Comparison of ENCODE assay signal across 17 cellular contexts in the genomic region with DNA sequence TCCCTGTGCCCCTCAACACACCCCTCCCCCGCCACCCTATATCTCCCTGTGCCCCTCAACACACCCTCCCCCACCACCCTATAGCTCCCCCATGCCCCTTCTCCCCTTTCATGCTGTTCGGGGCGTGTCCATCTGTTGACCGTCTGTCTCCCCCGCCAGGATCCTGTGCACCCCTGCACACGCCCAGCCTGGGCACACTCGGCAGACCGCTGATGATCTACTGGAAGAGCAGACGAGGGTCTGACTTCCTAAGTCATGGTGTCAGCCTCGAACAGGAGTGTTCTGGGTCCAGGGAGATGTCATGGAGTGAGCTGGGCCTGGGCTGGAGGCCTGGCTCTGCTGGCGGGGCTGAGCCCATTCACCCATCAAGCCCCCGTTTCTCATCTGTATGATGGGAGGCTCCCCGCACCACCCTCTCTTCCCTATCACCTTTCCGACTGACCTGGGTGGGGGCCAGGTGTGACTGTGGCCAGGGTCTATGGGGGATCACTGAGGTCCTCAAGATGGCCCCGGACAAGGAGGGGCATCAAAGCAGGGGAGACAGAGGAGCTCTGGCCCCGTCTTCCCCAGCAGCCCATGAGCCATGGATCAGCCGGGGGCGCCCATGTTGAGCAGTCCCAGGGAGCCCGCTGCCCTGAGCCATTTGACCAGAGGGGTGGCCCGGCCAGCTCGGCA. TPM values are rescaled to one million over a fixed set of nuclear protein-coding genes. Genes with fewer than 3 reads are reported as not detected.
A peak's percentile ranks its signal among the peaks of the same experiment; 100 is the strongest.
DNase-seq lines count a peak whose midpoint lies in the region; ATAC-seq, FAIRE-seq and TF ChIP-seq lines count a peak whose summit lies in the region.
"Had no signal": no experiment of that assay in that cellular context is flagged by ENCODE, and none has a peak within 500 bp of the region (broad histone marks: within the 10 kb centered on the region; RNA-seq: fewer than 3 reads in every experiment).

No MANE protein-coding gene starts in this region.

- dilution Hi-C loops in keratinocyte (cut with MboI; ENCODE audit: extremely low pct_ligation_motif_present, low sequenced_read_pairs): no loop called here

- peaks cover 13% of the 10 kb centered on the region for H3K9me3 Mint-ChIP-seq in activated T-helper 17 cell treated with anti-CD3 and anti-CD28 coated beads, Interleukin-2, amount 50 U/mL, for 72 hours

- DNase-seq in RWPE2 (ENCODE audit: low spot score) (no peak), keratinocyte (ENCODE audit: low read depth, low spot score) (no peak), sciatic nerve (ENCODE audit: low spot score) (peak; percentile 47), NCI-H2081 treated with DMSO at 0.1 percent for 48 hours (lab: John Stamatoyannopoulos, UW) (no peak), HPDE6-E6E7 (ENCODE audit: extremely low spot score) (no peak)
- DNase-seq: foreskin melanocyte; GDM1; NCI-H1105 treated with DMSO at 0.1 percent for 48 hours; NCI-H446 treated with DMSO at 0.1 percent for 48 hours; stimulated activated CD4-positive, alpha-beta T cell treated with anti-CD3 and anti-CD28 coated beads, Interleukin-2, amount 100 ng/mL, for 48 hours had no signal

- H3K9me3 ChIP-seq in BLaER1: no peaks in the 10 kb centered on the region
- no peaks in the 10 kb centered on the region for H3K9me3 ChIP-seq in RWPE2 (ENCODE audit: severe bottlenecking)
- no peaks in the 10 kb centered on the region for H3K9me3 ChIP-seq in keratinocyte (ENCODE audit: control insufficient read depth, low read depth, low read length)

- ATAC-seq in RWPE2 (ENCODE audit: low read depth): no peak
- peak; percentile 16 for ATAC-seq in sciatic nerve
- ATAC-seq in activated T-helper 17 cell treated with anti-CD3 and anti-CD28 coated beads, Interleukin-2, amount 50 U/mL, for 72 hours (replicated peaks): no peak
- ATAC-seq in GM19023 (IDR thresholded peaks at IDR 0.05; ENCODE audit: unreplicated experiment): no peak
- ATAC-seq: left colon; stimulated activated effector memory CD8-positive, alpha-beta T cell treated with anti-CD3 and anti-CD28 coated beads, Interleukin-12 subunit alpha, Interleukin-12 subunit beta, amount 100 ng/mL, for 72 hours had no signal

- H3K27me3 Mint-ChIP-seq in activated T-helper 17 cell treated with anti-CD3 and anti-CD28 coated beads, Interleukin-2, amount 50 U/mL, for 72 hours: no peaks in the 10 kb centered on the region

- FAIRE-seq in keratinocyte (lab: Jason Lieb, UNC): no peak
- FAIRE-seq: RCC 7860 had no signal

- H3K4me2 ChIP-seq in BLaER1: peak overlapping the region; percentile 91
- H3K4me2 ChIP-seq in keratinocyte (ENCODE audit: control insufficient read depth, extremely low read depth, insufficient read depth, low read depth, low read length): peak overlapping the region; percentile 2

- H3K4me1 Mint-ChIP-seq in activated T-helper 17 cell treated with anti-CD3 and anti-CD28 coated beads, Interleukin-2, amount 50 U/mL, for 72 hours: peaks cover 15% of the 10 kb centered on the region

- H4K20me1 ChIP-seq in BLaER1 (no peaks in the 10 kb centered on the region), keratinocyte (ENCODE audit: control insufficient read depth, extremely low read depth, insufficient read depth, low read length) (no peaks in the 10 kb centered on the region)

- no peaks in the 10 kb centered on the region for H3K36me3 Mint-ChIP-seq in activated T-helper 17 cell treated with anti-CD3 and anti-CD28 coated beads, Interleukin-2, amount 50 U/mL, for 72 hours (ENCODE audit: low read depth)

- no peaks in the 10 kb centered on the region for H3K9me1 ChIP-seq in keratinocyte (ENCODE audit: control insufficient read depth, extremely low read depth, insufficient read depth, low read length)

- H2AFZ ChIP-seq in keratinocyte (ENCODE audit: control insufficient read depth, low read length): peak overlapping the region; percentile 41

- H3K36me3 ChIP-seq in BLaER1 (no peaks in the 10 kb centered on the region), RWPE2 (ENCODE audit: low read depth) (no peaks in the 10 kb centered on the region), keratinocyte (ENCODE audit: control insufficient read depth in 2 of 2, extremely low read depth in 1 of 2, insufficient read depth in 2 of 2, low read length in 2 of 2) (no peaks in the 10 kb centered on the region)

- H3K4me3 Mint-ChIP-seq in activated T-helper 17 cell treated with anti-CD3 and anti-CD28 coated beads, Interleukin-2, amount 50 U/mL, for 72 hours: no peak overlapping the region
- H3K4me3 Mint-ChIP-seq: dendritic cell treated with granulocyte-macrophage colony-stimulating factor and Interleukin-4, amounts not matched to agents 40 ng/mL and 50 ng/mL, for 4 days; stimulated activated effector memory CD8-positive, alpha-beta T cell treated with anti-CD3 and anti-CD28 coated beads, Interleukin-12 subunit alpha, Interleukin-12 subunit beta, amount 100 ng/mL, for 72 hours had no signal

- H3K27ac ChIP-seq in BLaER1: peak overlapping the region; percentile 83
- H3K27ac ChIP-seq in RWPE2 (ENCODE audit: poor library complexity, severe bottlenecking): peak overlapping the region; percentile 76
- H3K27ac ChIP-seq in keratinocyte (ENCODE audit: control insufficient read depth, insufficient read depth, low read length): peak overlapping the region; percentile 33

- H3K27ac Mint-ChIP-seq in activated T-helper 17 cell treated with anti-CD3 and anti-CD28 coated beads, Interleukin-2, amount 50 U/mL, for 72 hours: no peak overlapping the region
- H3K27ac Mint-ChIP-seq: dendritic cell treated with granulocyte-macrophage colony-stimulating factor and Interleukin-4, amounts not matched to agents 40 ng/mL and 50 ng/mL, for 4 days; stimulated activated effector memory CD8-positive, alpha-beta T cell treated with anti-CD3 and anti-CD28 coated beads, Interleukin-12 subunit alpha, Interleukin-12 subunit beta, amount 100 ng/mL, for 72 hours had no signal

- no peaks in the 10 kb centered on the region for H3K27me3 ChIP-seq in BLaER1
- H3K27me3 ChIP-seq in RWPE2 (ENCODE audit: insufficient read depth, poor library complexity, severe bottlenecking): no peaks in the 10 kb centered on the region
- H3K27me3 ChIP-seq in keratinocyte (ENCODE audit: control insufficient read depth, extremely low read depth, insufficient read depth, low read length): no peaks in the 10 kb centered on the region

- no peaks in the 10 kb centered on the region for H3K79me2 ChIP-seq in keratinocyte (ENCODE audit: control insufficient read depth, insufficient read depth, low read length)

- TF ChIP-seq CTCF in RWPE2 (IDR thresholded peaks at IDR 0.05; ENCODE audit: poor library complexity, severe bottlenecking) (no peak), keratinocyte (optimal IDR thresholded peaks at IDR 0.05 in 1 of 3, IDR thresholded peaks at IDR 0.05 in 1 of 3, conservative IDR thresholded peaks at IDR 0.05 in 1 of 3; ENCODE audit: extremely low read depth in 1 of 3, insufficient read depth in 2 of 3, low read length in 3 of 3) (no peak)

- H3K4me3 ChIP-seq in BLaER1 (no peak overlapping the region; the same call in 1 of the 2 replicates), RWPE2 (ENCODE audit: severe bottlenecking) (no peak overlapping the region), keratinocyte (ENCODE audit: control insufficient read depth in 2 of 3, extremely low read depth in 1 of 3, insufficient read depth in 2 of 3, low read depth in 1 of 3, low read length in 3 of 3) (no peak overlapping the region)

- peak overlapping the region; percentile 63 for H3K9ac ChIP-seq in BLaER1
- peak overlapping the region; percentile 48 for H3K9ac ChIP-seq in keratinocyte (ENCODE audit: control insufficient read depth, extremely low read depth, insufficient read depth, low read length)

- H3K4me1 ChIP-seq in BLaER1 (peaks cover 38% of the 10 kb centered on the region), RWPE2 (ENCODE audit: insufficient read depth, poor library complexity, severe bottlenecking) (peaks cover 12% of the 10 kb centered on the region), keratinocyte (ENCODE audit: control insufficient read depth, extremely low read depth, insufficient read depth, low read length) (peaks cover 14% of the 10 kb centered on the region)

- intact Hi-C loops in sciatic nerve (cut with DNase I): loop anchor here (5.0 kb wide), 1 partner anchor 1581 kb away; no protein-coding TSS in a partner anchor

RNA-seq across cellular contexts. Expression of a gene that starts 48.3 kb away (rescaled TPM):
- 12.4 to 22.6 TPM (median 14.8 TPM) in 3 replicates for polyA plus RNA-seq in keratinocyte
- polyA plus RNA-seq in keratinocyte (2011; ENCODE audit: low read depth): 10.9 TPM
- 9.2 and 13.0 TPM in 2 replicates for polyA plus RNA-seq in keratinocyte (2011; cell fraction: cytosol; rRNA removed)
- polyA plus RNA-seq in keratinocyte (2011; cell fraction: nucleus; rRNA removed): 23.9 and 25.3 TPM in 2 replicates
- polyA plus RNA-seq in keratinocyte (2012; ENCODE audit: low replicate concordance): 13.5 and 21.9 TPM in 2 replicates
- 36.1 to 45.4 TPM (median 43.7 TPM) in 3 replicates for polyA minus RNA-seq in keratinocyte
- 110 TPM for polyA minus RNA-seq in keratinocyte (2011; cell fraction: cytosol; rRNA and poly(A)+ RNA removed)
- polyA minus RNA-seq in keratinocyte (2011; cell fraction: nucleus; rRNA and poly(A)+ RNA removed): 26.0 and 30.8 TPM in 2 replicates
- total RNA-seq in sciatic nerve: 36.5 TPM
- total RNA-seq in activated T-helper 17 cell treated with anti-CD3 and anti-CD28 coated beads, Interleukin-2, amount 50 U/mL, for 72 hours: 10 to 100 TPM; 11.9 to 28.1 TPM

Comparison
In these comparisons a context has a peak if more than half of its experiments do, and no peak if none do; other contexts are left out.
1. H3K27ac ChIP-seq: peak in every context shown above with its lines; median percentile 83 in BLaER1; 76 in RWPE2; 33 in keratinocyte.